In the genomic region with DNA sequence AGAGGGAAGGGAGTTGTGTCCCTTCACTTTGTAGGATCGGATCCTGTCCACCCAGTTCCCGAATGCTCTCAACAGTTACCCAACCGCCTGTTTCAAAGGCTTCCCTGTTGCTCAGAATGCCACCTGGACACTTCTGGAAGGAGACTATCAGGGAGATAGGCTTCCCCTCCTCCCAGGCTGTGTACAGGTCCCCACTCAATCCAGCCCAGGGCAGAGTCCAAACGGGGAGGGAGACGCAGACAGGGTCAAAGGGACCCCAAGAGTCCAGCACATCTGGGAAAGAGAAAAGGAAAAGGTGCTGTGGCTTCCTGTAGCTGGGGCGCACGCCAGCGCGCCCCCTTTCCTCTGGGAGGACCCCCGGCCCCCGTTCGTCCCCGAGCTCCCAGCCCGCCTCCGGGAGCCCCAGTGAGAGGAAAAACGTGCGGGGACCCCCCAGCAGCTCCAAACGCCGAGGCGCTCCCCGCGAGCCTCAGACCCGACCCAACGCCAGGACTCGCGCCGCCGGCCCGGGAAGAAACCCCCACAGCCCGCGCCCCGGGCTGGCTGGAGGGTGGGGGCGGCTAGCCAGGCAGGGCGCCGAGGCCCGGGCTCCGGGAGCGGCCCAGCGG, we compare ENCODE assay signal across 1 cellular context.
TF ChIP-seq lines count a peak whose summit lies in the region.

No MANE protein-coding gene starts in this region.

TF ChIP-seq in K562, 482 proteins besides CTCF, POLR2A, EP300 and RAD21 (continued from another document):
- TF ChIP-seq, protein P1, sequence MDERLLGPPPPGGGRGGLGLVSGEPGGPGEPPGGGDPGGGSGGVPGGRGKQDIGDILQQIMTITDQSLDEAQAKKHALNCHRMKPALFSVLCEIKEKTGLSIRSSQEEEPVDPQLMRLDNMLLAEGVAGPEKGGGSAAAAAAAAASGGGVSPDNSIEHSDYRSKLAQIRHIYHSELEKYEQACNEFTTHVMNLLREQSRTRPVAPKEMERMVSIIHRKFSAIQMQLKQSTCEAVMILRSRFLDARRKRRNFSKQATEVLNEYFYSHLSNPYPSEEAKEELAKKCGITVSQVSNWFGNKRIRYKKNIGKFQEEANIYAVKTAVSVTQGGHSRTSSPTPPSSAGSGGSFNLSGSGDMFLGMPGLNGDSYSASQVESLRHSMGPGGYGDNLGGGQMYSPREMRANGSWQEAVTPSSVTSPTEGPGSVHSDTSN (CRISPR knock-in tag; IDR thresholded peaks at IDR 0.05; ENCODE audit: low read depth): no peak
- TF ChIP-seq, protein P1 (tag; conservative IDR thresholded peaks at IDR 0.05; ENCODE audit: low read depth): no peak
- no peak for TF ChIP-seq TEAD4 (IDR thresholded peaks at IDR 0.05; ENCODE audit: low read length)
- TF ChIP-seq TEAD4 (CRISPR knock-in tag; IDR thresholded peaks at IDR 0.05; ENCODE audit: borderline replicate concordance): no peak
- TF ChIP-seq RBM15 (IDR thresholded peaks at IDR 0.05; ENCODE audit: insufficient read depth, low read length): 0 out of 2 replicates have a peak, but pooled peaks have one; percentile 67
- TF ChIP-seq ZBTB7A (IDR thresholded peaks at IDR 0.05; ENCODE audit: borderline replicate concordance, control insufficient read depth, low read depth, low read length): peak; percentile 66
- no peak for TF ChIP-seq ZNF146 (CRISPR knock-in tag; IDR thresholded peaks at IDR 0.05; ENCODE audit: unreplicated experiment)
- no peak for TF ChIP-seq SRF (CRISPR knock-in tag; IDR thresholded peaks at IDR 0.05)
- no peak for TF ChIP-seq NFE2L1 (tag; IDR thresholded peaks at IDR 0.05; ENCODE audit: borderline replicate concordance, low read depth)
- no peak for TF ChIP-seq FOXK1 (CRISPR knock-in tag; IDR thresholded peaks at IDR 0.05; ENCODE audit: borderline replicate concordance)
